In the genomic region with DNA sequence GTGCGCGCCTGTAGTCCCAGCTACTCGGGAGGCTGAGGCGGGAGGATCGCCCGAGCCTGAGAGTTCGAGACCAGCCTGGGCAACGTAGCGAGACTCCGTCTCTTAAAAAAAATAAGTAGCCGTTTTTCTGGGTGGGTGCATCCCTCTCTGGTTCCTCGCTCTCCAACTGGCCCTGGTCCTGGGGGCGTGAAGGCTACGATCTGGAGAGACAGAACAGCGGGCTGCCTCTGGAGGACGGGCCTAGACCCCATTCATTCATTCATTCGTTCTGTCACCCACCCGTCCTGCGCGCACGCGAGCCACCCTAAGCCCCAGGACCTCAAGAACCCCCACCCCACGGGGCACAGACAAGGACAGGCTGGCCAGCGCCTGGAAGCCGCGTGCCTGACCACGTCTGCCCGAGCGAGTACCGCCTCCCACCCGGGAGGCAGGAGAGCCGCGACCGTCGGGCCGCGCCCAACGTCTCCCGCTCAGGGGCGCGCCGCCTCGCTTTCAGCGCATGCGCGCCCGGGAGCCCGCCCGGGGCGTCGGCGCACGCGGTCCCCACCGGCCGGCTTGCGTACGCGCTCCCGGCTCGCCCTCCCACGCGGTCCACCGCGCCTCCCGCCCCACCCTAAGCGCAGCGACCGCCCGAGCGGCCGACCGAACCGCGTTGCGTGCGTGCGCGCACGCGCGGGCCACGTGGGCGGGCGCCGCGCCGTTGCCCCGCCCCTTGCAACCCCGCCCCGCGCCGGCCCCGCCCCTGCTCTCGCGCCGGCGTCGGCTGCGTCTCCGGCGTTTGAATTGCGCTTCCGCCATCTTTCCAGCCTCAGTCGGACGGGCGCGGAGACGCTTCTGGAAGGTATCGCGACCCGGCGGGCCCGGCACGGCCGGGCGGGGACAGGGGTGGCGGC, we compare ENCODE assay signal across 8 cellular contexts. TPM values are rescaled to one million over a fixed set of nuclear protein-coding genes. Genes with fewer than 3 reads are reported as not detected.
DNase-seq lines count a peak whose midpoint lies in the region; ATAC-seq and TF ChIP-seq lines count a peak whose summit lies in the region.

Gene RAN, plus strand, starts transcription at position 781 of the 893 bp plus-strand sequence. CDS start 528 bp downstream, outside the sequence.

- DNase-seq in GM04504 (ENCODE audit: low read depth) (peak; percentile 87), NCI-H1092 (lab: John Stamatoyannopoulos, UW) (peak; percentile 85), globus pallidus (ENCODE audit: low spot score) (peak; percentile 87), omental fat pad (ENCODE audit: low spot score) (peak; percentile 55)

- H3K27ac ChIP-seq in temporal lobe (ENCODE audit: low read depth, low read length) = peak within 1 kb of the TSS; percentile 79

- no peaks in the 10 kb centered on the region for H3K9me3 Mint-ChIP-seq in activated naive CD4-positive, alpha-beta T cell treated with anti-CD3 and anti-CD28 coated beads, Interleukin-2, amount 50 U/mL, for 24 hours

- no peaks in the 10 kb centered on the region for H3K27me3 Mint-ChIP-seq in activated naive CD4-positive, alpha-beta T cell treated with anti-CD3 and anti-CD28 coated beads, Interleukin-2, amount 50 U/mL, for 24 hours

- peaks cover 33% of the 10 kb centered on the region for H3K36me3 Mint-ChIP-seq in activated naive CD4-positive, alpha-beta T cell treated with anti-CD3 and anti-CD28 coated beads, Interleukin-2, amount 50 U/mL, for 24 hours

- peak; percentile 63 for ATAC-seq in HG02571 (IDR thresholded peaks at IDR 0.05; ENCODE audit: unreplicated experiment)
- ATAC-seq in SK-N-SH treated with all-trans-retinoic acid at 6 μM for 48 hours = peak; percentile 88
- peak; percentile 92 for ATAC-seq in omental fat pad (ENCODE audit: low FRiP score)

- peak within 1 kb of the TSS; percentile 99 for H3K27ac Mint-ChIP-seq in activated naive CD4-positive, alpha-beta T cell treated with anti-CD3 and anti-CD28 coated beads, Interleukin-2, amount 50 U/mL, for 24 hours

- peaks cover 73% of the 10 kb centered on the region for H3K4me1 Mint-ChIP-seq in activated naive CD4-positive, alpha-beta T cell treated with anti-CD3 and anti-CD28 coated beads, Interleukin-2, amount 50 U/mL, for 24 hours

- TF ChIP-seq CTCF in omental fat pad (IDR thresholded peaks at IDR 0.05) = no peak

- peak within 1 kb of the TSS; percentile 98 for H3K4me3 Mint-ChIP-seq in activated naive CD4-positive, alpha-beta T cell treated with anti-CD3 and anti-CD28 coated beads, Interleukin-2, amount 50 U/mL, for 24 hours

TF ChIP-seq in SK-N-SH treated with all-trans-retinoic acid at 6 μM for 48 hours, 23 proteins besides CTCF, POLR2A, EP300 and RAD21:
- TF ChIP-seq, protein P1, sequence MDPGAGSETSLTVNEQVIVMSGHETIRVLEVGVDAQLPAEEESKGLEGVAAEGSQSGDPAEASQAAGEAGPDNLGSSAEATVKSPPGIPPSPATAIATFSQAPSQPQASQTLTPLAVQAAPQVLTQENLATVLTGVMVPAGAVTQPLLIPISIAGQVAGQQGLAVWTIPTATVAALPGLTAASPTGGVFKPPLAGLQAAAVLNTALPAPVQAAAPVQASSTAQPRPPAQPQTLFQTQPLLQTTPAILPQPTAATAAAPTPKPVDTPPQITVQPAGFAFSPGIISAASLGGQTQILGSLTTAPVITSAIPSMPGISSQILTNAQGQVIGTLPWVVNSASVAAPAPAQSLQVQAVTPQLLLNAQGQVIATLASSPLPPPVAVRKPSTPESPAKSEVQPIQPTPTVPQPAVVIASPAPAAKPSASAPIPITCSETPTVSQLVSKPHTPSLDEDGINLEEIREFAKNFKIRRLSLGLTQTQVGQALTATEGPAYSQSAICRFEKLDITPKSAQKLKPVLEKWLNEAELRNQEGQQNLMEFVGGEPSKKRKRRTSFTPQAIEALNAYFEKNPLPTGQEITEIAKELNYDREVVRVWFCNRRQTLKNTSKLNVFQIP (CRISPR knock-in tag; IDR thresholded peaks at IDR 0.05; ENCODE audit: borderline replicate concordance, low read depth) = no peak
TF ChIP-seq in SK-N-SH treated with all-trans-retinoic acid at 6 μM for 48 hours: peak in this region for 0.

RNA-seq across cellular contexts. Expression of gene RAN, which starts in this region (rescaled TPM):
- total RNA-seq in omental fat pad (100 to 1,000 TPM; 159 to 468 (median 228) TPM), temporal lobe (199 TPM)

Comparison
In these comparisons a context has a peak if more than half of its experiments do, and no peak if none do; other contexts are left out.
1. Peak in every context shown above with its lines: DNase-seq, ATAC-seq and H3K27ac ChIP-seq.